In the genomic region with DNA sequence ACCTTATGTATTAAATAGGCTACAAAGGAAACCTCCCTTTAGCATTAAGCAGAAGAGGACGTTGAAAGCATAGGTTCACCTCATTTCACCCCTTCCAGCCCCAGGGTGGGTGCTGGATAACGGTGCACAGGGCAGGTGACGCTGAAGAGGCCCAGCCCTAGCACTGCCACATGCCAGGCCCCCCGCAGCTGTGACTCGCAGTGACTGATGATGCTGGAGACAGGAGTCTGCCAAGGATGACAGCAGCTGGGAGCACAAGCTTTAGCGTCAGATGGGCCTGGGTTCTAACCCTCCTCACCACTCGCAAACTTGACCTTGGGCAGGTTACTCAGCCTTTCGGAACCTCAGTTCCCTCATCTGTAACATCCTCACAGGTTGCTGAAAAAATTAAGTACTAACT, we compare ENCODE assay signal across 24 cellular contexts.
DNase-seq lines count a peak whose midpoint lies in the region; ATAC-seq and TF ChIP-seq lines count a peak whose summit lies in the region.
"Had no signal": no experiment of that assay in that cellular context is flagged by ENCODE, and none has a peak within 500 bp of the region (broad histone marks: within the 10 kb centered on the region; RNA-seq: fewer than 3 reads in every experiment).

No MANE protein-coding gene starts in this region.

- H3K4me2 ChIP-seq in neural progenitor cell: no peak overlapping the region

- TF ChIP-seq CTCF in BE2C (IDR thresholded peaks at IDR 0.05; ENCODE audit: low read depth, low read length) (no peak), neural progenitor cell (IDR thresholded peaks at IDR 0.05) (no peak), ascending aorta (IDR thresholded peaks at IDR 0.05) (no peak)

- H3K9ac ChIP-seq in neural progenitor cell: no peak overlapping the region

- H3K9me3 ChIP-seq in BE2C (no peaks in the 10 kb centered on the region), neural progenitor cell (ENCODE audit: low read depth) (no peaks in the 10 kb centered on the region), ascending aorta (no peaks in the 10 kb centered on the region)
- H3K9me3 ChIP-seq: heart left ventricle, right lobe of liver had no signal

- no peaks in the 10 kb centered on the region for H3K36me3 Mint-ChIP-seq in neural progenitor cell

- no peak overlapping the region for H3K27ac ChIP-seq in neural progenitor cell
- no peak overlapping the region for H3K27ac ChIP-seq in ascending aorta
- H3K27ac ChIP-seq: C4-2B, heart left ventricle, right lobe of liver had no signal

- H3K36me3 ChIP-seq in BE2C (no peaks in the 10 kb centered on the region), neural progenitor cell (no peaks in the 10 kb centered on the region), ascending aorta (no peaks in the 10 kb centered on the region)
- H3K36me3 ChIP-seq: heart left ventricle, right lobe of liver had no signal

- H3K4me3 ChIP-seq in BE2C (ENCODE audit: low read depth, low read length) (no peak overlapping the region), neural progenitor cell (no peak overlapping the region), ascending aorta (no peak overlapping the region)
- H3K4me3 ChIP-seq: heart left ventricle, right lobe of liver had no signal

- no peak for ATAC-seq in GM19395 (IDR thresholded peaks at IDR 0.05; ENCODE audit: unreplicated experiment)
- ATAC-seq: activated naive CD8-positive, alpha-beta T cell treated with anti-CD3 and anti-CD28 coated beads, Interleukin-2, amount 50 U/mL, for 24 hours; heart left ventricle; right lobe of liver; Right ventricle myocardium inferior had no signal

- H3F3A ChIP-seq in neural progenitor cell (ENCODE audit: low read depth): peaks cover 12% of the 10 kb centered on the region

- H3K27me3 Mint-ChIP-seq in neural progenitor cell (ENCODE audit: insufficient read depth, low read depth): peaks cover 4% of the 10 kb centered on the region

- no peak overlapping the region for H3K4me3 Mint-ChIP-seq in neural progenitor cell
- H3K4me3 Mint-ChIP-seq: activated naive CD8-positive, alpha-beta T cell treated with anti-CD3 and anti-CD28 coated beads, Interleukin-2, amount 50 U/mL, for 24 hours; HFFc6; stimulated activated naive CD8-positive, alpha-beta T cell treated with anti-CD3 and anti-CD28 coated beads, Interleukin-15, Interleukin-2, amounts not matched to agents 100 ng/mL and 50 ng/mL, for 24 hours had no signal

- no peaks in the 10 kb centered on the region for H3K9me3 Mint-ChIP-seq in neural progenitor cell
- H3K9me3 Mint-ChIP-seq: activated naive CD8-positive, alpha-beta T cell treated with anti-CD3 and anti-CD28 coated beads, Interleukin-2, amount 50 U/mL, for 24 hours; HFFc6; stimulated activated naive CD8-positive, alpha-beta T cell treated with anti-CD3 and anti-CD28 coated beads, Interleukin-15, Interleukin-2, amounts not matched to agents 100 ng/mL and 50 ng/mL, for 24 hours had no signal

- H3K27ac Mint-ChIP-seq in neural progenitor cell: no peak overlapping the region
- H3K27ac Mint-ChIP-seq: activated naive CD8-positive, alpha-beta T cell treated with anti-CD3 and anti-CD28 coated beads, Interleukin-2, amount 50 U/mL, for 24 hours; HFFc6; stimulated activated naive CD8-positive, alpha-beta T cell treated with anti-CD3 and anti-CD28 coated beads, Interleukin-15, Interleukin-2, amounts not matched to agents 100 ng/mL and 50 ng/mL, for 24 hours had no signal

- H3K4me1 Mint-ChIP-seq in neural progenitor cell: peaks cover 6% of the 10 kb centered on the region
- H3K4me1 Mint-ChIP-seq: activated naive CD8-positive, alpha-beta T cell treated with anti-CD3 and anti-CD28 coated beads, Interleukin-2, amount 50 U/mL, for 24 hours had no signal

- H2AFZ ChIP-seq in neural progenitor cell (replicated peaks): no peak overlapping the region

- intact Hi-C loops in ascending aorta (cut with DNase I): no loop called here

- DNase-seq in BE2C (peak; percentile 57), ELF-1 (ENCODE audit: low read depth, low spot score) (peak; percentile 48), NCI-H1417 treated with DMSO at 0.1 percent for 48 hours (lab: John Stamatoyannopoulos, UW) (peak; percentile 6), SHP77 treated with DMSO at 0.1 percent for 48 hours (lab: John Stamatoyannopoulos, UW) (peak; percentile 56), neural progenitor cell (ENCODE audit: low spot score) (no peak), foreskin melanocyte (no peak), ascending aorta (ENCODE audit: low spot score in 2 of 2) (no peak)
- DNase-seq: activated CD4-positive, CD25-positive, alpha-beta regulatory T cell treated with anti-CD3 and anti-CD28 coated beads, Interleukin-2, amount 50 U/mL, for 72 hours; activated gamma-delta T cell; activated naive CD8-positive, alpha-beta T cell treated with anti-CD3 and anti-CD28 coated beads, Interleukin-2, amount 50 U/mL, for 24 hours; activated T-cell treated with anti-CD3 and anti-CD28 coated beads, Interleukin-2, amount 50 U/mL, for 1 hour; Calu3; heart left ventricle; HFFc6; mammary epithelial cell; MM.1S; NCI-H2029 treated with DMSO at 0.1 percent for 48 hours; NCI-H524 treated with DMSO at 0.1 percent for 48 hours; right lobe of liver; T-helper 1 cell had no signal

- H3K4me1 ChIP-seq in BE2C (no peaks in the 10 kb centered on the region), neural progenitor cell (peaks cover 9% of the 10 kb centered on the region), ascending aorta (no peaks in the 10 kb centered on the region)
- H3K4me1 ChIP-seq: heart left ventricle, right lobe of liver had no signal

- H3K27me3 ChIP-seq in BE2C (no peaks in the 10 kb centered on the region), neural progenitor cell (no peaks in the 10 kb centered on the region), ascending aorta (no peaks in the 10 kb centered on the region)
- H3K27me3 ChIP-seq: heart left ventricle, right lobe of liver had no signal

- H4K20me1 ChIP-seq in neural progenitor cell (ENCODE audit: low read depth): no peaks in the 10 kb centered on the region

- H3K79me2 ChIP-seq in neural progenitor cell (ENCODE audit: low read depth): no peaks in the 10 kb centered on the region

Comparison
In these comparisons a context has a peak if more than half of its experiments do, and no peak if none do; other contexts are left out.
1. DNase-seq: peak in BE2C (single experiment), ELF-1 (single experiment), NCI-H1417 treated with DMSO at 0.1 percent for 48 hours (single experiment) and SHP77 treated with DMSO at 0.1 percent for 48 hours (single experiment); none in neural progenitor cell (single experiment), foreskin melanocyte (single experiment) and ascending aorta (0 of 2).